ENCODE assay signal across 9 cellular contexts in the genomic region with DNA sequence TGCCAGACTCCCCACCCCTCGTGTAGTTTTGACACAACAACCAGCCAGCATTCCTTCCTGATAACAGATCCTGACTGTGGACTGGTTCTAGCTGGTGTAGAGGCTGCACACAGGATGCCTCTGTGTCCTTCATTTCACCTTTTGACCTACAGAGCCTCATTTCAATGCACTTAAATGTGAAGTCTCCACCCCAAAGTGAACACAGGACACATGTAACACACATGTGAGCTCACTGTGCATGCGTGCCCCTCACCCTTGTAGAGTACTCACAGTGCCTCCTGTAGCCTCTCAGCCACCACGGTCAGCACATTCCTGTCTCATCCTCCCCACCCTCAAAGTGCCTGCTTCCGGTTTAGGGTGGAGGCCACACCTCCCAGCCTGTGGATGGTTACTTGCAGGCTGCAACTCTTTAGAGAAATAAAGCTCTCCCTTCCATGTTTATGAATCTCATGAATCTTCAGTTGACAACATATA. TPM values are rescaled to one million over a fixed set of nuclear protein-coding genes. Genes with fewer than 3 reads are reported as not detected.
A peak's percentile ranks its signal among the peaks of the same experiment; 100 is the strongest.
DNase-seq lines count a peak whose midpoint lies in the region; ATAC-seq and TF ChIP-seq lines count a peak whose summit lies in the region.
"Had no signal": no experiment of that assay in that cellular context is flagged by ENCODE, and none has a peak within 500 bp of the region (broad histone marks: within the 10 kb centered on the region; RNA-seq: fewer than 3 reads in every experiment).

No MANE protein-coding gene starts in this region.

- POLR2A ChIA-PET in CD4-positive, alpha-beta memory T cell (lab: Charles Lee; ENCODE audit: partially characterized antibody): interaction anchor here (0.6 kb wide), 1 partner anchor 548 kb away, joined by 4 read pairs; no protein-coding TSS in a partner anchor

- no peak overlapping the region for H3K4me3 ChIP-seq in CD4-positive, alpha-beta memory T cell (ENCODE audit: low read length in 2 of 2)
- no peak overlapping the region for H3K4me3 ChIP-seq in lower lobe of right lung

- H3K27me3 ChIP-seq in CD4-positive, alpha-beta memory T cell (ENCODE audit: insufficient read depth, low read length): no peaks in the 10 kb centered on the region
- no peaks in the 10 kb centered on the region for H3K27me3 ChIP-seq in lower lobe of right lung (ENCODE audit: low read depth)

- peaks cover 8% of the 10 kb centered on the region for H3K4me1 ChIP-seq in CD4-positive, alpha-beta memory T cell (ENCODE audit: insufficient read depth, low read length)
- peaks cover 12% of the 10 kb centered on the region for H3K4me1 ChIP-seq in lower lobe of right lung

- H3K4me3 Mint-ChIP-seq in CD4-positive, alpha-beta memory T cell: no peak overlapping the region
- peak overlapping the region; percentile 88 for H3K4me3 Mint-ChIP-seq in activated T-helper 2 cell treated with anti-CD3 and anti-CD28 coated beads, Interferon-gamma antibody, Interleukin-2, Interleukin-4, amounts not matched to agents 10 μg/mL and 5 μg/mL and 100 μg/mL, durations not matched to agents 14 hours and 24 hours and 36 hours (ENCODE audit: low read depth)
- H3K4me3 Mint-ChIP-seq: activated naive CD8-positive, alpha-beta T cell had no signal

- H3K36me3 ChIP-seq in CD4-positive, alpha-beta memory T cell (ENCODE audit: insufficient read depth, low read length): no peaks in the 10 kb centered on the region
- no peaks in the 10 kb centered on the region for H3K36me3 ChIP-seq in lower lobe of right lung

- H3K4me1 Mint-ChIP-seq in CD4-positive, alpha-beta memory T cell: peaks cover 8 to 11% (median 9%) of the 10 kb centered on the region in 4 donors
- H3K4me1 Mint-ChIP-seq in activated T-helper 2 cell treated with anti-CD3 and anti-CD28 coated beads, Interferon-gamma antibody, Interleukin-2, Interleukin-4, amounts not matched to agents 10 μg/mL and 5 μg/mL and 100 μg/mL, durations not matched to agents 14 hours and 24 hours and 36 hours (ENCODE audit: low read depth): peaks cover 25% of the 10 kb centered on the region

- no peak overlapping the region for H3K27ac ChIP-seq in CD4-positive, alpha-beta memory T cell (ENCODE audit: low read depth, low read length)
- H3K27ac ChIP-seq in lower lobe of right lung: peak overlapping the region; percentile 43

- H3K27ac Mint-ChIP-seq in CD4-positive, alpha-beta memory T cell: peak overlapping the region in 4 of 7 donors; percentile 23 to 73 (median 52)
- peak overlapping the region; percentile 84 for H3K27ac Mint-ChIP-seq in activated T-helper 2 cell treated with anti-CD3 and anti-CD28 coated beads, Interferon-gamma antibody, Interleukin-2, Interleukin-4, amounts not matched to agents 10 μg/mL and 5 μg/mL and 100 μg/mL, durations not matched to agents 14 hours and 24 hours and 36 hours
- H3K27ac Mint-ChIP-seq: activated naive CD8-positive, alpha-beta T cell had no signal

- intact Hi-C loops in CD4-positive, alpha-beta memory T cell (cut with micrococcal nuclease): no loop called here
- intact Hi-C loops in activated T-helper 2 cell treated with anti-CD3 and anti-CD28 coated beads, Interferon-gamma antibody, Interleukin-2, Interleukin-4, amounts not matched to agents 10 μg/mL and 5 μg/mL and 100 μg/mL, durations not matched to agents 14 hours and 24 hours and 36 hours (cut with micrococcal nuclease): no loop called here
- intact Hi-C loops in lower lobe of right lung (cut with DNase I): no loop called here

- H3K27me3 Mint-ChIP-seq in CD4-positive, alpha-beta memory T cell: peaks cover 2 to 12% of the 10 kb centered on the region in 2 donors
- peaks cover 2% of the 10 kb centered on the region for H3K27me3 Mint-ChIP-seq in activated T-helper 2 cell treated with anti-CD3 and anti-CD28 coated beads, Interferon-gamma antibody, Interleukin-2, Interleukin-4, amounts not matched to agents 10 μg/mL and 5 μg/mL and 100 μg/mL, durations not matched to agents 14 hours and 24 hours and 36 hours (ENCODE audit: low read depth)

- H3K9me3 ChIP-seq in CD4-positive, alpha-beta memory T cell (ENCODE audit: control insufficient read depth in 1 of 2, low read length in 2 of 2): no peaks in the 10 kb centered on the region
- no peaks in the 10 kb centered on the region for H3K9me3 ChIP-seq in lower lobe of right lung

- DNase-seq in CD4-positive, alpha-beta memory T cell: no peak
- DNase-seq in Kasumi-1 (lab: John Stamatoyannopoulos, UW) (peak; percentile 25 to 38), lower lobe of right lung (peak; percentile 50), AG08395 (ENCODE audit: low spot score) (no peak), SK-N-DZ (ENCODE audit: low spot score) (no peak), dermis blood vessel endothelial cell (no peak)
- DNase-seq in activated T-helper 2 cell treated with anti-CD3 and anti-CD28 coated beads, Interferon-gamma antibody, Interleukin-2, Interleukin-4, amounts not matched to agents 10 μg/mL and 5 μg/mL and 100 μg/mL, durations not matched to agents 14 hours and 24 hours and 36 hours (ENCODE audit: low spot score): peak; percentile 59

- H3K36me3 Mint-ChIP-seq in CD4-positive, alpha-beta memory T cell: no peaks in the 10 kb centered on the region
- peaks cover 4% of the 10 kb centered on the region for H3K36me3 Mint-ChIP-seq in activated T-helper 2 cell treated with anti-CD3 and anti-CD28 coated beads, Interferon-gamma antibody, Interleukin-2, Interleukin-4, amounts not matched to agents 10 μg/mL and 5 μg/mL and 100 μg/mL, durations not matched to agents 14 hours and 24 hours and 36 hours (ENCODE audit: low read depth)
- H3K36me3 Mint-ChIP-seq: activated naive CD8-positive, alpha-beta T cell had no signal

- ATAC-seq in lower lobe of right lung (peak; percentile 34 to 41), HG03025 (IDR thresholded peaks at IDR 0.05; ENCODE audit: low FRiP score, unreplicated experiment) (no peak)

- TF ChIP-seq CTCF in lower lobe of right lung (IDR thresholded peaks at IDR 0.05): no peak

- H3K9me3 Mint-ChIP-seq in CD4-positive, alpha-beta memory T cell: no peaks in the 10 kb centered on the region
- no peaks in the 10 kb centered on the region for H3K9me3 Mint-ChIP-seq in activated T-helper 2 cell treated with anti-CD3 and anti-CD28 coated beads, Interferon-gamma antibody, Interleukin-2, Interleukin-4, amounts not matched to agents 10 μg/mL and 5 μg/mL and 100 μg/mL, durations not matched to agents 14 hours and 24 hours and 36 hours

- CTCF ChIA-PET in CD4-positive, alpha-beta memory T cell (lab: Charles Lee; ENCODE audit: partially characterized antibody): no interaction called here

RNA-seq across cellular contexts. Expression of a gene that starts 11.6 kb away (rescaled TPM):
- not detected for total RNA-seq in CD4-positive, alpha-beta memory T cell
- not detected for polyA plus RNA-seq in CD4-positive, alpha-beta memory T cell
- total RNA-seq in activated T-helper 2 cell treated with anti-CD3 and anti-CD28 coated beads, Interferon-gamma antibody, Interleukin-2, Interleukin-4, amounts not matched to agents 10 μg/mL and 5 μg/mL and 100 μg/mL, durations not matched to agents 14 hours and 24 hours and 36 hours: 14.4 TPM in 2 replicates
- 24.1 TPM for total RNA-seq in lower lobe of right lung
- not detected in 2 replicates for polyA plus RNA-seq in SK-N-DZ (2014; cell fraction: cytosol; rRNA removed)
- 0.24 and 0.30 TPM in 2 replicates for polyA plus RNA-seq in SK-N-DZ (2014; cell fraction: nucleus; rRNA removed)
- 0.17 and 0.56 TPM in 2 replicates for total RNA-seq in dermis blood vessel endothelial cell

Comparison
In these comparisons a context has a peak if more than half of its experiments do, and no peak if none do; other contexts are left out.
1. DNase-seq: peak in Kasumi-1 (2 of 2), activated T-helper 2 cell treated with anti-CD3 and anti-CD28 coated beads, Interferon-gamma antibody, Interleukin-2, Interleukin-4, amounts not matched to agents 10 μg/mL and 5 μg/mL and 100 μg/mL, durations not matched to agents 14 hours and 24 hours and 36 hours (single experiment) and lower lobe of right lung (single experiment); none in CD4-positive, alpha-beta memory T cell (0 of 5), AG08395 (single experiment), SK-N-DZ (single experiment) and dermis blood vessel endothelial cell (single experiment).